ENCODE assay signal across 24 cellular contexts in the genomic region with DNA sequence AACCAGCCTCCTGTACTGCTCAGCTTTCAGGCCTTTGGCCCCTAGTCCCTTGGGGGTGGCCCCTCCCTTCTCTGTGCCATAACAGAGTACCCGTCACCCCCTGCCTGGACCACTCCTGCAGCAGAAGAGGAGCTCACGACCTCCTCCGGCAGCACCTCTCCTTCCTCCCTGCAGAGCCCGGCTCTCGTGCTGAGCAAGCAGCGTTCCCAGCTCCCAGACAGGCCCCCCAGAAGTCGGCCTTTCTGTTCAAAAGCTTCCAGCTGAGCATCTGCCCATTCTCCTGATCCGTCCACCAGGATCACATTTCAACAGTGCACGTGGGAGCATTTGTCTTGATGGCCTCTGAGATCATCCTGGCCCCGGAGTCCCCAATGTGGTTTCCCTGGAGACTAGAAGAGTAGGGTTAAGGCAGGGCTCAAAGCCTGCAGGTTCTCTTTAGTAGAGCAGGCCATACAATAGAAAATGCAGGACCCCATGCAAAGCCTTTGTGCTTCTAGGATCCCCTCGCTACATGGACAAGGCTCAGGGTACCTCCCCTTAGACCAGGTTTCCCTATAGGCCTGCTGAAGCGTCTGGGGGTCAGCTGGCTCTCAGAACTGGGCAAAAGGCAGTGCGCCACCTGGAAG. TPM values are rescaled to one million over a fixed set of nuclear protein-coding genes. Genes with fewer than 3 reads are reported as not detected.
DNase-seq lines count a peak whose midpoint lies in the region; ATAC-seq, FAIRE-seq and TF ChIP-seq lines count a peak whose summit lies in the region.
"Had no signal": no experiment of that assay in that cellular context is flagged by ENCODE, and none has a peak within 500 bp of the region (broad histone marks: within the 10 kb centered on the region; RNA-seq: fewer than 3 reads in every experiment).

No MANE protein-coding gene starts in this region.

- no peak for ATAC-seq in natural killer cell treated with Interleukin-12 subunit alpha and Interleukin-12 subunit beta and Interleukin-15 and Interleukin-18, amount 100 ng/mL, for 72 hours
- ATAC-seq in natural killer cell (no peak), HepG2 (no peak), HG03097 (IDR thresholded peaks at IDR 0.05; ENCODE audit: low FRiP score, unreplicated experiment) (no peak)

- no peaks in the 10 kb centered on the region for H4K20me1 ChIP-seq in HepG2 (ENCODE audit: insufficient read depth, low read length)

- H3K27ac Mint-ChIP-seq in natural killer cell treated with Interleukin-12 subunit alpha and Interleukin-12 subunit beta and Interleukin-15 and Interleukin-18, amount 100 ng/mL, for 72 hours, result peak overlapping the region in 1 of 2 donors; percentile 53
- peak overlapping the region in 1 of 2 donors; percentile 48 for H3K27ac Mint-ChIP-seq in natural killer cell

- BruUV-seq in HepG2 (replicated peaks; lab: Mats Ljungman, UMichigan), result no TSS peak

- TF ChIP-seq CTCF in natural killer cell (IDR thresholded peaks at IDR 0.05), result no peak
- no peak for TF ChIP-seq CTCF in HepG2 (CRISPR knock-in tag; IDR thresholded peaks at IDR 0.05)

- WGBS in HepG2 (ENCODE audit: low lambda C conversion rate), result 89% methylated on average over 11 of the region's 13 CpGs

- no peaks in the 10 kb centered on the region for H3K9me3 ChIP-seq in HepG2 (ENCODE audit: low read length)
- H3K9me3 ChIP-seq: BE2C had no signal

- peak; percentile 70 for DNase-seq in NCI-H146 (lab: John Stamatoyannopoulos, UW)
- no peak for DNase-seq in NCI-H146 treated with DMSO at 0.1 percent for 48 hours (lab: John Stamatoyannopoulos, UW; ENCODE audit: unreplicated experiment)
- peak; percentile 57 for DNase-seq in natural killer cell treated with Interleukin-12 subunit alpha and Interleukin-12 subunit beta and Interleukin-15 and Interleukin-18, amount 100 ng/mL, for 72 hours (ENCODE audit: low spot score)
- no peak for DNase-seq in natural killer cell
- no peak for DNase-seq in HepG2 (ENCODE audit: low spot score)
- no peak for DNase-seq in NCI-H187 treated with DMSO at 0.1 percent for 48 hours (lab: John Stamatoyannopoulos, UW)
- no peak for DNase-seq in NCI-H446 treated with DMSO at 0.1 percent for 48 hours (lab: John Stamatoyannopoulos, UW)
- DNase-seq: BE2C; CD8-positive, alpha-beta memory T cell; DND-41; NCI-H1048; NCI-H1694 treated with DMSO at 0.1 percent for 48 hours; NCI-H446; NK-92 treated with Interleukin-12 subunit alpha and Interleukin-12 subunit beta, amount 100 ng/mL, for 24 hours; SHP77 treated with DMSO at 0.1 percent for 48 hours had no signal

- intact Hi-C loops in natural killer cell (cut with micrococcal nuclease) (no loop called here), HepG2 (cut with micrococcal nuclease; ENCODE audit: unreplicated experiment) (no loop called here)

- H3K36me3 Mint-ChIP-seq in natural killer cell treated with Interleukin-12 subunit alpha and Interleukin-12 subunit beta and Interleukin-15 and Interleukin-18, amount 100 ng/mL, for 72 hours, result no peaks in the 10 kb centered on the region
- peaks cover 3% of the 10 kb centered on the region for H3K36me3 Mint-ChIP-seq in natural killer cell

- H2AFZ ChIP-seq in HepG2 (ENCODE audit: low read length), result no peak overlapping the region

- no peak overlapping the region for H3K9ac ChIP-seq in HepG2 (ENCODE audit: insufficient read depth, low read depth, low read length)

- no peaks in the 10 kb centered on the region for H3K4me1 ChIP-seq in HepG2 (ENCODE audit: insufficient read depth, low read length)
- H3K4me1 ChIP-seq: BE2C had no signal

- no peak overlapping the region for H3K4me3 Mint-ChIP-seq in natural killer cell treated with Interleukin-12 subunit alpha and Interleukin-12 subunit beta and Interleukin-15 and Interleukin-18, amount 100 ng/mL, for 72 hours
- no peak overlapping the region for H3K4me3 Mint-ChIP-seq in natural killer cell

- H3K36me3 ChIP-seq in HepG2 (replicated peaks in 1 of 2; ENCODE audit: control insufficient read depth in 1 of 2, insufficient read depth in 2 of 2, low read length in 2 of 2), result peaks cover 0 to 7% of the 10 kb centered on the region in 2 experiments; a peak in 1 of 5 replicates

- peaks cover 0 to 3% of the 10 kb centered on the region in 2 donors for H3K4me1 Mint-ChIP-seq in natural killer cell treated with Interleukin-12 subunit alpha and Interleukin-12 subunit beta and Interleukin-15 and Interleukin-18, amount 100 ng/mL, for 72 hours (ENCODE audit: low read depth in 2 of 2)
- H3K4me1 Mint-ChIP-seq in natural killer cell, result peaks cover 9 to 10% of the 10 kb centered on the region in 2 donors

- no peak for FAIRE-seq in HepG2 (lab: Jason Lieb, UNC)
- FAIRE-seq: G401.6, GM12891, GM18507 had no signal

- no peaks in the 10 kb centered on the region for H3K79me2 ChIP-seq in HepG2 (ENCODE audit: insufficient read depth, low read length)

- CTCF ChIA-PET in HepG2 (lab: Yijun Ruan, JAX; ENCODE audit: low intra/inter-chr PET ratio, low total read pairs), result no interaction called here

- no peak for TF ChIP-seq RAD21 in HepG2 (CRISPR knock-in tag; IDR thresholded peaks at IDR 0.05)

- no peak overlapping the region for H3K4me3 ChIP-seq in HepG2 (replicated peaks in 1 of 3; ENCODE audit: insufficient read depth in 1 of 3, low read depth in 2 of 3, low read length in 3 of 3)

- no peak for TF ChIP-seq POLR2A in HepG2 (IDR thresholded peaks at IDR 0.05; ENCODE audit: insufficient read depth in 1 of 2, low read depth in 2 of 2, low read length in 2 of 2)

- H3K27me3 Mint-ChIP-seq in natural killer cell treated with Interleukin-12 subunit alpha and Interleukin-12 subunit beta and Interleukin-15 and Interleukin-18, amount 100 ng/mL, for 72 hours, result no peaks in the 10 kb centered on the region
- H3K27me3 Mint-ChIP-seq in natural killer cell (ENCODE audit: low read depth in 2 of 2), result no peaks in the 10 kb centered on the region
- H3K27me3 Mint-ChIP-seq: CD8-positive, alpha-beta memory T cell had no signal

- H3K27ac ChIP-seq in HepG2 (ENCODE audit: extremely low read length, insufficient read depth, low read length), result no peak overlapping the region
- H3K27ac ChIP-seq: 22Rv1 had no signal

- POLR2A ChIA-PET in HepG2 (lab: Yijun Ruan, JAX), result no interaction called here

- H3K4me2 ChIP-seq in HepG2 (ENCODE audit: low read depth, low read length), result no peak overlapping the region

- no peak for TF ChIP-seq EP300 in HepG2 (IDR thresholded peaks at IDR 0.05; ENCODE audit: low read depth in 2 of 2, low read length in 2 of 2)
- TF ChIP-seq EP300 in HepG2 (CRISPR knock-in tag; IDR thresholded peaks at IDR 0.05; ENCODE audit: borderline replicate concordance), result no peak

- no peaks in the 10 kb centered on the region for H3K27me3 ChIP-seq in HepG2 (ENCODE audit: control insufficient read depth in 1 of 2, insufficient read depth in 2 of 2, low read length in 2 of 2)
- H3K27me3 ChIP-seq: BE2C had no signal

- no peaks in the 10 kb centered on the region for H3K9me3 Mint-ChIP-seq in natural killer cell treated with Interleukin-12 subunit alpha and Interleukin-12 subunit beta and Interleukin-15 and Interleukin-18, amount 100 ng/mL, for 72 hours
- H3K9me3 Mint-ChIP-seq in natural killer cell, result no peaks in the 10 kb centered on the region
- H3K9me3 Mint-ChIP-seq: CD8-positive, alpha-beta memory T cell had no signal

- in situ Hi-C loops in HepG2 (cut with HindIII; ENCODE audit: extremely low pct_ligation_motif_present, low pct_unique_long_range_greater_than_20kb), result no loop called here

RNA-seq across cellular contexts. Expression of a gene that starts 35.6 kb away (rescaled TPM):
- 10 to 100 TPM; 48.3 to 61.8 TPM for total RNA-seq in natural killer cell treated with Interleukin-12 subunit alpha and Interleukin-12 subunit beta and Interleukin-15 and Interleukin-18, amount 100 ng/mL, for 72 hours
- total RNA-seq in natural killer cell, result 100 to 1,000 TPM in 2 of 3 donors, 10 to 100 TPM in 1; 98.8 to 145 (median 133) TPM
- not detected in 2 replicates for total RNA-seq in HepG2 (2016; rRNA removed; fragmentation: Illumina TruSeq; extraction: Trizol)
- not detected in 2 replicates for total RNA-seq in HepG2 (2016; cell fraction: cytosol; rRNA removed; fragmentation: Illumina TruSeq; extraction: Trizol; ENCODE audit: low read depth)
- total RNA-seq in HepG2 (2016; cell fraction: insoluble cytoplasmic fraction; rRNA removed; fragmentation: Illumina TruSeq; extraction: Trizol), result 0.09 TPM in 1 of 2 replicates, not detected in the other
- total RNA-seq in HepG2 (2016; cell fraction: membrane; rRNA removed; fragmentation: Illumina TruSeq; extraction: Trizol), result not detected in 2 replicates
- not detected in 2 replicates for total RNA-seq in HepG2 (2016; cell fraction: nucleus; rRNA removed; fragmentation: Illumina TruSeq; extraction: Trizol)
- polyA plus RNA-seq in HepG2 (2011; rRNA removed), result 0.01 TPM in 1 of 2 replicates, not detected in the other
- not detected in 2 replicates for polyA plus RNA-seq in HepG2 (2011; cell fraction: cytosol; rRNA removed)
- polyA plus RNA-seq in HepG2 (2011; cell fraction: nucleus; rRNA removed), result 0.02 TPM in 1 of 2 replicates, not detected in the other
- polyA plus RNA-seq in HepG2 (2012), result 0.09 and 0.11 TPM in 2 replicates
- not detected in 2 replicates for polyA plus RNA-seq in HepG2 (2016; cell fraction: cytosol; fragmentation: Illumina TruSeq; extraction: Trizol; ENCODE audit: low read depth)
- not detected in 2 replicates for polyA plus RNA-seq in HepG2 (2016; cell fraction: insoluble cytoplasmic fraction; fragmentation: Illumina TruSeq; extraction: Trizol; ENCODE audit: low read depth)
- not detected in 2 replicates for polyA plus RNA-seq in HepG2 (2016; cell fraction: membrane; fragmentation: Illumina TruSeq; extraction: Trizol; ENCODE audit: low read depth)
- not detected in 2 replicates for polyA plus RNA-seq in HepG2 (2016; cell fraction: nucleus; fragmentation: Illumina TruSeq; extraction: Trizol; ENCODE audit: insufficient read depth, low read depth)
- polyA minus RNA-seq in HepG2 (2011; rRNA and poly(A)+ RNA removed; ENCODE audit: low replicate concordance), result 0.07 TPM in 1 of 2 replicates, not detected in the other
- polyA minus RNA-seq in HepG2 (2011; cell fraction: cytosol; rRNA and poly(A)+ RNA removed), result not detected in 2 replicates
- not detected in 2 replicates for polyA minus RNA-seq in HepG2 (2011; cell fraction: nucleus; rRNA and poly(A)+ RNA removed)
- total RNA-seq: MCF 10A had no signal
- polyA plus RNA-seq: AG04450 had no signal

RNA-seq across cellular contexts. Expression of a gene that starts 40.8 kb away (rescaled TPM):
- 10 to 100 TPM in 1 of 2 donors, 1 to 10 TPM in 1; 4.3 to 10.8 TPM for total RNA-seq in natural killer cell treated with Interleukin-12 subunit alpha and Interleukin-12 subunit beta and Interleukin-15 and Interleukin-18, amount 100 ng/mL, for 72 hours
- 1 to 10 TPM; 4.0 to 6.2 (median 4.7) TPM for total RNA-seq in natural killer cell
- total RNA-seq in HepG2 (2016; rRNA removed; fragmentation: Illumina TruSeq; extraction: Trizol), result 19.5 and 25.9 TPM in 2 replicates
- 11.0 and 15.5 TPM in 2 replicates for total RNA-seq in HepG2 (2016; cell fraction: cytosol; rRNA removed; fragmentation: Illumina TruSeq; extraction: Trizol; ENCODE audit: low read depth)
- 18.5 and 28.6 TPM in 2 replicates for total RNA-seq in HepG2 (2016; cell fraction: insoluble cytoplasmic fraction; rRNA removed; fragmentation: Illumina TruSeq; extraction: Trizol)
- 6.7 and 9.0 TPM in 2 replicates for total RNA-seq in HepG2 (2016; cell fraction: membrane; rRNA removed; fragmentation: Illumina TruSeq; extraction: Trizol)
- 12.3 and 17.1 TPM in 2 replicates for total RNA-seq in HepG2 (2016; cell fraction: nucleus; rRNA removed; fragmentation: Illumina TruSeq; extraction: Trizol)
- polyA plus RNA-seq in HepG2 (2011; rRNA removed), result 3.5 and 6.0 TPM in 2 replicates
- 2.9 and 3.9 TPM in 2 replicates for polyA plus RNA-seq in HepG2 (2011; cell fraction: cytosol; rRNA removed)
- 1.9 and 4.4 TPM in 2 replicates for polyA plus RNA-seq in HepG2 (2011; cell fraction: nucleus; rRNA removed)
- 5.2 and 6.8 TPM in 2 replicates for polyA plus RNA-seq in HepG2 (2012)
- polyA plus RNA-seq in HepG2 (2016; cell fraction: cytosol; fragmentation: Illumina TruSeq; extraction: Trizol; ENCODE audit: low read depth), result 3.4 and 3.8 TPM in 2 replicates
- polyA plus RNA-seq in HepG2 (2016; cell fraction: insoluble cytoplasmic fraction; fragmentation: Illumina TruSeq; extraction: Trizol; ENCODE audit: low read depth), result 22.5 and 28.8 TPM in 2 replicates
- 5.0 and 5.3 TPM in 2 replicates for polyA plus RNA-seq in HepG2 (2016; cell fraction: membrane; fragmentation: Illumina TruSeq; extraction: Trizol; ENCODE audit: low read depth)
- 12.9 and 20.1 TPM in 2 replicates for polyA plus RNA-seq in HepG2 (2016; cell fraction: nucleus; fragmentation: Illumina TruSeq; extraction: Trizol; ENCODE audit: insufficient read depth, low read depth)
- 3.6 and 12.3 TPM in 2 replicates for polyA minus RNA-seq in HepG2 (2011; rRNA and poly(A)+ RNA removed; ENCODE audit: low replicate concordance)
- 5.9 and 8.1 TPM in 2 replicates for polyA minus RNA-seq in HepG2 (2011; cell fraction: cytosol; rRNA and poly(A)+ RNA removed)
- polyA minus RNA-seq in HepG2 (2011; cell fraction: nucleus; rRNA and poly(A)+ RNA removed), result 6.7 and 9.6 TPM in 2 replicates

RNA-seq across cellular contexts. Expression of a gene that starts 46.4 kb away (rescaled TPM):
- not detected for total RNA-seq in natural killer cell treated with Interleukin-12 subunit alpha and Interleukin-12 subunit beta and Interleukin-15 and Interleukin-18, amount 100 ng/mL, for 72 hours
- total RNA-seq in natural killer cell (not detected), HepG2 (2016; rRNA removed; fragmentation: Illumina TruSeq; extraction: Trizol) (not detected in 2 replicates)
- total RNA-seq in HepG2 (2016; cell fraction: cytosol; rRNA removed; fragmentation: Illumina TruSeq; extraction: Trizol; ENCODE audit: low read depth), result not detected in 2 replicates
- total RNA-seq in HepG2 (2016; cell fraction: insoluble cytoplasmic fraction; rRNA removed; fragmentation: Illumina TruSeq; extraction: Trizol), result not detected in 2 replicates
- total RNA-seq in HepG2 (2016; cell fraction: membrane; rRNA removed; fragmentation: Illumina TruSeq; extraction: Trizol), result not detected in 2 replicates
- total RNA-seq in HepG2 (2016; cell fraction: nucleus; rRNA removed; fragmentation: Illumina TruSeq; extraction: Trizol), result not detected in 2 replicates
- not detected in 2 replicates for polyA plus RNA-seq in HepG2 (2011; rRNA removed)
- not detected in 2 replicates for polyA plus RNA-seq in HepG2 (2011; cell fraction: cytosol; rRNA removed)
- not detected in 2 replicates for polyA plus RNA-seq in HepG2 (2011; cell fraction: nucleus; rRNA removed)
- not detected in 2 replicates for polyA plus RNA-seq in HepG2 (2012)
- not detected in 2 replicates for polyA plus RNA-seq in HepG2 (2016; cell fraction: cytosol; fragmentation: Illumina TruSeq; extraction: Trizol; ENCODE audit: low read depth)
- polyA plus RNA-seq in HepG2 (2016; cell fraction: insoluble cytoplasmic fraction; fragmentation: Illumina TruSeq; extraction: Trizol; ENCODE audit: low read depth), result not detected in 2 replicates
- polyA plus RNA-seq in HepG2 (2016; cell fraction: membrane; fragmentation: Illumina TruSeq; extraction: Trizol; ENCODE audit: low read depth), result not detected in 2 replicates
- polyA plus RNA-seq in HepG2 (2016; cell fraction: nucleus; fragmentation: Illumina TruSeq; extraction: Trizol; ENCODE audit: insufficient read depth, low read depth), result not detected in 2 replicates
- not detected in 2 replicates for polyA minus RNA-seq in HepG2 (2011; rRNA and poly(A)+ RNA removed; ENCODE audit: low replicate concordance)
- not detected in 2 replicates for polyA minus RNA-seq in HepG2 (2011; cell fraction: cytosol; rRNA and poly(A)+ RNA removed)
- not detected in 2 replicates for polyA minus RNA-seq in HepG2 (2011; cell fraction: nucleus; rRNA and poly(A)+ RNA removed)
- total RNA-seq: CD8-positive, alpha-beta memory T cell; MCF 10A; OCI-LY7; RPMI7951 had no signal
- polyA plus RNA-seq: AG04450; CD8-positive, alpha-beta memory T cell had no signal

Comparison
In these comparisons a context has a peak if more than half of its experiments do, and no peak if none do; other contexts are left out.
1. DNase-seq: peak in NCI-H146 (single experiment) and natural killer cell treated with Interleukin-12 subunit alpha and Interleukin-12 subunit beta and Interleukin-15 and Interleukin-18, amount 100 ng/mL, for 72 hours (single experiment); none in NCI-H146 treated with DMSO at 0.1 percent for 48 hours (single experiment), natural killer cell (single experiment), HepG2 (single experiment), NCI-H187 treated with DMSO at 0.1 percent for 48 hours (single experiment) and NCI-H446 treated with DMSO at 0.1 percent for 48 hours (single experiment).
2. RNA of a gene that starts 35.6 kb away (total RNA-seq): 98.8 to 145 TPM in natural killer cell and 48.3 to 61.8 TPM in natural killer cell treated with Interleukin-12 subunit alpha and Interleukin-12 subunit beta and Interleukin-15 and Interleukin-18, amount 100 ng/mL, for 72 hours; 0.09 TPM in HepG2; every median in the first group is over 10 times any median in the second.